ENCODE assay signal across 26 cellular contexts in the genomic region with DNA sequence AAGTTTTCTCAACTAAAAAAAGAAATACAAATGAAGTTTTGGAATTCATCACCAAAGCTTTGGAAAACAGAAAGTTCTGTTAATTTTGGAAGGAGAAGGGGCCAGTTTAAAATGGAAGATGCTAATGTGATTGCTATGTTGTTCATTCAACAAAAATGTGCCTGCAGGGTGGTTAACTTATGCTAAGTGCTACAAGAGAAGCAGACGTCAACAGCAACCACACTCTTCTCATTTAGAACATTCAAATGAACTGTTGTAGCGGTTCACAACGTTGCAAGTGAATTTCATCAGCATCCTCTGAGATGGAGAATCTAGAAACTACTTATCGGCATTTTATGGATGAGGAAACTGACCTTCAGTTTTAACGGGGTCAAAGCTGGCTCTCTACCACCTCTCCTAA.
"Had no signal": no experiment of that assay in that cellular context is flagged by ENCODE, and none has a peak within 500 bp of the region (broad histone marks: within the 10 kb centered on the region; RNA-seq: fewer than 3 reads in every experiment).

No MANE protein-coding gene starts in this region.

- FAIRE-seq: islet of Langerhans, urothelium cell line had no signal

- H3K9ac ChIP-seq: neural progenitor cell had no signal

- H3K4me1 Mint-ChIP-seq: naive thymus-derived CD4-positive, alpha-beta T cell; stimulated activated memory B cell treated with anti-CD40 and anti-IgM and Interleukin-4, amounts not matched to agents 10 μg/mL and 1 μg/mL and 100 μg/mL, for 72 hours had no signal

- ATAC-seq: effector memory CD8-positive, alpha-beta T cell; foreskin keratinocyte; heart right ventricle; left cardiac atrium; left lung; naive thymus-derived CD4-positive, alpha-beta T cell; right cardiac atrium; stimulated activated memory B cell treated with anti-CD40 and anti-IgM and Interleukin-4, amounts not matched to agents 10 μg/mL and 1 μg/mL and 100 μg/mL, for 72 hours; stimulated activated naive CD8-positive, alpha-beta T cell treated with anti-CD3 and anti-CD28 coated beads, Interleukin-15, Interleukin-2, amounts not matched to agents 100 U/mL and 50 U/mL, for 24 hours had no signal

- DNase-seq: cortex of kidney; effector memory CD8-positive, alpha-beta T cell; foreskin keratinocyte; glutamatergic neuron; heart right ventricle; hippocampal formation; left cardiac atrium; left lung; mesenchymal stem cell; midbrain; naive thymus-derived CD4-positive, alpha-beta T cell; right cardiac atrium; sigmoid colon; stimulated activated CD4-positive, alpha-beta T cell treated with anti-CD3 and anti-CD28 coated beads, Interleukin-2, amount 100 ng/mL, for 24 hours; stimulated activated CD4-positive, alpha-beta T cell treated with anti-CD3 and anti-CD28 coated beads, Interleukin-4, amount 100 ng/mL, for 4 hours; stimulated activated naive CD8-positive, alpha-beta T cell treated with anti-CD3 and anti-CD28 coated beads, Interleukin-15, Interleukin-2, amounts not matched to agents 100 U/mL and 50 U/mL, for 24 hours; substantia nigra; testis; upper lobe of left lung had no signal

- H3K9me3 Mint-ChIP-seq: effector memory CD8-positive, alpha-beta T cell; stimulated activated memory B cell treated with anti-CD40 and anti-IgM and Interleukin-4, amounts not matched to agents 10 μg/mL and 1 μg/mL and 100 μg/mL, for 72 hours had no signal

- H3K4me2 ChIP-seq: neural progenitor cell had no signal

- H3K4me1 ChIP-seq: foreskin keratinocyte, left lung, prostate gland, tibial nerve, upper lobe of left lung had no signal

- H2AFZ ChIP-seq: neural progenitor cell had no signal

- H3K27ac Mint-ChIP-seq: effector memory CD8-positive, alpha-beta T cell; naive thymus-derived CD4-positive, alpha-beta T cell; nephron; neural progenitor cell; stimulated activated memory B cell treated with anti-CD40 and anti-IgM and Interleukin-4, amounts not matched to agents 10 μg/mL and 1 μg/mL and 100 μg/mL, for 72 hours had no signal

- H3K4me3 Mint-ChIP-seq: effector memory CD8-positive, alpha-beta T cell; naive thymus-derived CD4-positive, alpha-beta T cell; nephron; neural progenitor cell; stimulated activated memory B cell treated with anti-CD40 and anti-IgM and Interleukin-4, amounts not matched to agents 10 μg/mL and 1 μg/mL and 100 μg/mL, for 72 hours had no signal

- H3K4me3 ChIP-seq: heart right ventricle, left lung, neural progenitor cell, prostate gland, sigmoid colon, testis, tibial nerve, upper lobe of left lung had no signal

- H3K9me3 ChIP-seq: heart right ventricle, left lung, prostate gland, sigmoid colon, testis, tibial nerve, upper lobe of left lung had no signal

- H3K27ac ChIP-seq: foreskin keratinocyte, heart right ventricle, left lung, neural progenitor cell, prostate gland, sigmoid colon, testis, tibial nerve, upper lobe of left lung had no signal

- H3K27me3 ChIP-seq: foreskin keratinocyte, heart right ventricle, left lung, neural progenitor cell, sigmoid colon, testis, tibial nerve, upper lobe of left lung had no signal

- H3K36me3 ChIP-seq: heart right ventricle, left lung, neural progenitor cell, prostate gland, sigmoid colon, tibial nerve, upper lobe of left lung had no signal

- H3K36me3 Mint-ChIP-seq: naive thymus-derived CD4-positive, alpha-beta T cell; neural progenitor cell; stimulated activated memory B cell treated with anti-CD40 and anti-IgM and Interleukin-4, amounts not matched to agents 10 μg/mL and 1 μg/mL and 100 μg/mL, for 72 hours had no signal
